In genomic region chr17:7203391-7203790, GRCh38 we compare ENCODE assay signal across 2 cellular contexts.
TF ChIP-seq lines count a peak whose summit lies in the region.

No MANE protein-coding gene starts in this region.

TF ChIP-seq in GM12878, 131 proteins besides CTCF, POLR2A, EP300 and RAD21:
- TF ChIP-seq CREM (IDR thresholded peaks at IDR 0.05; ENCODE audit: low read depth) (no peak), MLLT1 (IDR thresholded peaks at IDR 0.05) (no peak), RBBP5 (conservative IDR thresholded peaks at IDR 0.05) (no peak), PAX5 (IDR thresholded peaks at IDR 0.05; ENCODE audit: borderline replicate concordance, low read depth, low read length) (no peak), POLR2AphosphoS5 (IDR thresholded peaks at IDR 0.05; ENCODE audit: low read length) (no peak), STAT1 (conservative IDR thresholded peaks at IDR 0.05) (no peak), ZNF24 (IDR thresholded peaks at IDR 0.05) (no peak), ZBTB33 (IDR thresholded peaks at IDR 0.05) (no peak), WRNIP1 (IDR thresholded peaks at IDR 0.05; ENCODE audit: borderline replicate concordance, low read depth, low read length) (no peak)
- TF ChIP-seq, protein P1, sequence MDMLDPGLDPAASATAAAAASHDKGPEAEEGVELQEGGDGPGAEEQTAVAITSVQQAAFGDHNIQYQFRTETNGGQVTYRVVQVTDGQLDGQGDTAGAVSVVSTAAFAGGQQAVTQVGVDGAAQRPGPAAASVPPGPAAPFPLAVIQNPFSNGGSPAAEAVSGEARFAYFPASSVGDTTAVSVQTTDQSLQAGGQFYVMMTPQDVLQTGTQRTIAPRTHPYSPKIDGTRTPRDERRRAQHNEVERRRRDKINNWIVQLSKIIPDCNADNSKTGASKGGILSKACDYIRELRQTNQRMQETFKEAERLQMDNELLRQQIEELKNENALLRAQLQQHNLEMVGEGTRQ (IDR thresholded peaks at IDR 0.05; ENCODE audit: borderline replicate concordance, low read depth, low read length), result no peak

TF ChIP-seq in neural cell, 6 proteins besides CTCF, POLR2A, EP300 and RAD21:
- no peak for TF ChIP-seq POLR2AphosphoS5 (IDR thresholded peaks at IDR 0.05)
- TF ChIP-seq, protein P2, sequence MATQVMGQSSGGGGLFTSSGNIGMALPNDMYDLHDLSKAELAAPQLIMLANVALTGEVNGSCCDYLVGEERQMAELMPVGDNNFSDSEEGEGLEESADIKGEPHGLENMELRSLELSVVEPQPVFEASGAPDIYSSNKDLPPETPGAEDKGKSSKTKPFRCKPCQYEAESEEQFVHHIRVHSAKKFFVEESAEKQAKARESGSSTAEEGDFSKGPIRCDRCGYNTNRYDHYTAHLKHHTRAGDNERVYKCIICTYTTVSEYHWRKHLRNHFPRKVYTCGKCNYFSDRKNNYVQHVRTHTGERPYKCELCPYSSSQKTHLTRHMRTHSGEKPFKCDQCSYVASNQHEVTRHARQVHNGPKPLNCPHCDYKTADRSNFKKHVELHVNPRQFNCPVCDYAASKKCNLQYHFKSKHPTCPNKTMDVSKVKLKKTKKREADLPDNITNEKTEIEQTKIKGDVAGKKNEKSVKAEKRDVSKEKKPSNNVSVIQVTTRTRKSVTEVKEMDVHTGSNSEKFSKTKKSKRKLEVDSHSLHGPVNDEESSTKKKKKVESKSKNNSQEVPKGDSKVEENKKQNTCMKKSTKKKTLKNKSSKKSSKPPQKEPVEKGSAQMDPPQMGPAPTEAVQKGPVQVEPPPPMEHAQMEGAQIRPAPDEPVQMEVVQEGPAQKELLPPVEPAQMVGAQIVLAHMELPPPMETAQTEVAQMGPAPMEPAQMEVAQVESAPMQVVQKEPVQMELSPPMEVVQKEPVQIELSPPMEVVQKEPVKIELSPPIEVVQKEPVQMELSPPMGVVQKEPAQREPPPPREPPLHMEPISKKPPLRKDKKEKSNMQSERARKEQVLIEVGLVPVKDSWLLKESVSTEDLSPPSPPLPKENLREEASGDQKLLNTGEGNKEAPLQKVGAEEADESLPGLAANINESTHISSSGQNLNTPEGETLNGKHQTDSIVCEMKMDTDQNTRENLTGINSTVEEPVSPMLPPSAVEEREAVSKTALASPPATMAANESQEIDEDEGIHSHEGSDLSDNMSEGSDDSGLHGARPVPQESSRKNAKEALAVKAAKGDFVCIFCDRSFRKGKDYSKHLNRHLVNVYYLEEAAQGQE (IDR thresholded peaks at IDR 0.05; ENCODE audit: borderline replicate concordance), result no peak
- TF ChIP-seq TAF1 (IDR thresholded peaks at IDR 0.05; ENCODE audit: low read depth), result no peak
- no peak for TF ChIP-seq EZH2 (IDR thresholded peaks at IDR 0.05; ENCODE audit: borderline replicate concordance, insufficient read depth, low read length, poor library complexity, severe bottlenecking)
- no peak for TF ChIP-seq MXI1 (conservative IDR thresholded peaks at IDR 0.05; ENCODE audit: poor library complexity, severe bottlenecking)
- no peak for TF ChIP-seq SMC3 (conservative IDR thresholded peaks at IDR 0.05; ENCODE audit: poor library complexity)
